1 cellular context compared by ENCODE assay signal in genomic region chr16:84986102-84986501, GRCh38.
TF ChIP-seq lines count a peak whose summit lies in the region.

No MANE protein-coding gene starts in this region.

TF ChIP-seq in IMR-90, 13 proteins besides CTCF, POLR2A, EP300 and RAD21:
- TF ChIP-seq CHD1 (IDR thresholded peaks at IDR 0.05; ENCODE audit: low read depth, low read length) (no peak), RFX5 (IDR thresholded peaks at IDR 0.05; ENCODE audit: low read depth, low read length) (no peak), NFE2L2 (IDR thresholded peaks at IDR 0.05; ENCODE audit: low read depth, low read length) (no peak), RCOR1 (IDR thresholded peaks at IDR 0.05; ENCODE audit: insufficient replicate concordance, low read length) (no peak)
TF ChIP-seq in IMR-90: peak in this region for 0.
